ENCODE assay signal across 10 cellular contexts in genomic region chr2:112869258-112869842, GRCh38. TPM values are rescaled to one million over a fixed set of nuclear protein-coding genes. Genes with fewer than 3 reads are reported as not detected.
DNase-seq lines count a peak whose midpoint lies in the region; ATAC-seq and TF ChIP-seq lines count a peak whose summit lies in the region.
"Had no signal": no experiment of that assay in that cellular context is flagged by ENCODE, and none has a peak within 500 bp of the region (broad histone marks: within the 10 kb centered on the region; RNA-seq: fewer than 3 reads in every experiment).

No MANE protein-coding gene starts in this region.

- no peaks in the 10 kb centered on the region for H3K36me3 ChIP-seq in RWPE2 (ENCODE audit: low read depth)
- no peaks in the 10 kb centered on the region for H3K36me3 ChIP-seq in H7 (replicated peaks; ENCODE audit: control insufficient read depth, insufficient read depth, low read length)

- no peaks in the 10 kb centered on the region for H3K27me3 ChIP-seq in RWPE2 (ENCODE audit: insufficient read depth, poor library complexity, severe bottlenecking)
- no peaks in the 10 kb centered on the region for H3K27me3 ChIP-seq in H7 (ENCODE audit: control insufficient read depth, insufficient read depth, low read length)

- no peaks in the 10 kb centered on the region for H3K36me3 Mint-ChIP-seq in stimulated activated effector memory CD8-positive, alpha-beta T cell treated with anti-CD3 and anti-CD28 coated beads, Interleukin-12 subunit alpha, Interleukin-12 subunit beta, amount 100 ng/mL, for 72 hours

- no peak overlapping the region for H3K4me3 Mint-ChIP-seq in stimulated activated effector memory CD8-positive, alpha-beta T cell treated with anti-CD3 and anti-CD28 coated beads, Interleukin-12 subunit alpha, Interleukin-12 subunit beta, amount 100 ng/mL, for 72 hours
- H3K4me3 Mint-ChIP-seq: activated B cell treated with CpG ODN at 0.5 μM for 24 hours had no signal

- peak; percentile 19; the same call in 1 of the 2 replicates for TF ChIP-seq EP300 in Ishikawa (IDR thresholded peaks at IDR 0.05; ENCODE audit: borderline replicate concordance)

- H3K9me3 Mint-ChIP-seq in stimulated activated effector memory CD8-positive, alpha-beta T cell treated with anti-CD3 and anti-CD28 coated beads, Interleukin-12 subunit alpha, Interleukin-12 subunit beta, amount 100 ng/mL, for 72 hours, result no peaks in the 10 kb centered on the region

- peaks cover 36% of the 10 kb centered on the region for H3K4me1 ChIP-seq in RWPE2 (ENCODE audit: insufficient read depth, poor library complexity, severe bottlenecking)

- H3K4me1 Mint-ChIP-seq in stimulated activated effector memory CD8-positive, alpha-beta T cell treated with anti-CD3 and anti-CD28 coated beads, Interleukin-12 subunit alpha, Interleukin-12 subunit beta, amount 100 ng/mL, for 72 hours, result no peaks in the 10 kb centered on the region
- H3K4me1 Mint-ChIP-seq: activated B cell treated with CpG ODN at 0.5 μM for 24 hours had no signal

- no peak for TF ChIP-seq RAD21 in Ishikawa (IDR thresholded peaks at IDR 0.05; ENCODE audit: low read depth)

- H3K4me3 ChIP-seq in AG10803 (ENCODE audit: low read length), result no peak overlapping the region
- H3K4me3 ChIP-seq in RWPE2 (ENCODE audit: severe bottlenecking), result no peak overlapping the region
- no peak overlapping the region for H3K4me3 ChIP-seq in H7 (ENCODE audit: insufficient read depth, low read depth, low read length)

- peak; percentile 95 for ATAC-seq in RWPE2 (ENCODE audit: low read depth)
- peak; percentile 45 for ATAC-seq in stimulated activated effector memory CD8-positive, alpha-beta T cell treated with anti-CD3 and anti-CD28 coated beads, Interleukin-12 subunit alpha, Interleukin-12 subunit beta, amount 100 ng/mL, for 72 hours

- no peak overlapping the region for H3K27ac Mint-ChIP-seq in stimulated activated effector memory CD8-positive, alpha-beta T cell treated with anti-CD3 and anti-CD28 coated beads, Interleukin-12 subunit alpha, Interleukin-12 subunit beta, amount 100 ng/mL, for 72 hours
- H3K27ac Mint-ChIP-seq: activated B cell treated with CpG ODN at 0.5 μM for 24 hours had no signal

- TF ChIP-seq CTCF in AG10803 (conservative IDR thresholded peaks at IDR 0.05; ENCODE audit: low read length), result no peak
- TF ChIP-seq CTCF in RWPE2 (IDR thresholded peaks at IDR 0.05; ENCODE audit: poor library complexity, severe bottlenecking), result no peak

- H3K9me3 ChIP-seq in RWPE2 (ENCODE audit: severe bottlenecking), result peaks cover 7% of the 10 kb centered on the region

- peak overlapping the region; percentile 75 for H3K27ac ChIP-seq in RWPE2 (ENCODE audit: poor library complexity, severe bottlenecking)

- peak; percentile 87 for DNase-seq in AG10803 (ENCODE audit: low read depth)
- peak; percentile 97 for DNase-seq in RWPE2 (ENCODE audit: low spot score)
- DNase-seq in fibroblast of the conjunctiva (ENCODE audit: low read depth), result peak; percentile 21
- peak in 1 of 2 donors; percentile 15 for DNase-seq in stimulated activated effector memory CD8-positive, alpha-beta T cell treated with anti-CD3 and anti-CD28 coated beads, Interleukin-12 subunit alpha, Interleukin-12 subunit beta, amount 100 ng/mL, for 72 hours (ENCODE audit: low spot score in 2 of 2)
- no peak for DNase-seq in AML-193 (lab: John Stamatoyannopoulos, UW)
- DNase-seq in GOT3 (lab: John Stamatoyannopoulos, UW), result no peak
- no peak for DNase-seq in H7
- DNase-seq: activated B cell treated with CpG ODN at 0.5 μM for 24 hours had no signal

TF ChIP-seq in Ishikawa, 13 proteins besides CTCF, POLR2A, EP300 and RAD21:
- TF ChIP-seq TAF1 (IDR thresholded peaks at IDR 0.05; ENCODE audit: low read depth) (no peak), CEBPB (IDR thresholded peaks at IDR 0.05) (peak; percentile 13; the same call in 1 of the 2 replicates), NFIC (IDR thresholded peaks at IDR 0.05) (peak; percentile 95), TCF12 (IDR thresholded peaks at IDR 0.05; ENCODE audit: low read depth) (peak; percentile 73), TEAD4 (IDR thresholded peaks at IDR 0.05) (peak; percentile 28; the same call in 1 of the 2 replicates), MAX (IDR thresholded peaks at IDR 0.05) (peak; percentile 32; the same call in 1 of the 2 replicates), FOXM1 (IDR thresholded peaks at IDR 0.05; ENCODE audit: borderline replicate concordance, low read depth) (no peak)

RNA-seq across cellular contexts. Expression of gene IL1B, which starts 32.8 kb away (rescaled TPM):
- not detected in 2 replicates for total RNA-seq in H7 (2014; rRNA removed; shearing (Covaris generic))

RNA-seq across cellular contexts. Expression of gene IL37, which starts 41.6 kb away (rescaled TPM):
- 0.62 and 1.00 TPM in 2 replicates for total RNA-seq in H7 (2014; rRNA removed; shearing (Covaris generic))
- total RNA-seq: activated B cell treated with CpG ODN at 0.5 μM for 24 hours, urinary bladder had no signal

Comparison
In these comparisons a context has a peak if more than half of its experiments do, and no peak if none do; other contexts are left out.
1. DNase-seq: peak in AG10803 (single experiment), RWPE2 (single experiment) and fibroblast of the conjunctiva (single experiment); none in AML-193 (0 of 2), GOT3 (single experiment) and H7 (single experiment).